Comparison of ENCODE assay signal across 12 cellular contexts in genomic region chr7:21365866-21366624, GRCh38.
DNase-seq lines count a peak whose midpoint lies in the region; ATAC-seq and TF ChIP-seq lines count a peak whose summit lies in the region.
"Had no signal": no experiment of that assay in that cellular context is flagged by ENCODE, and none has a peak within 500 bp of the region (broad histone marks: within the 10 kb centered on the region; RNA-seq: fewer than 3 reads in every experiment).

No MANE protein-coding gene starts in this region.

- no peak overlapping the region for H3K4me3 Mint-ChIP-seq in activated CD8-positive, alpha-beta T cell treated with anti-CD3 and anti-CD28 coated beads, Interleukin-2, amount 10 ng/mL, durations not matched to agents 7 days and 5 days
- H3K4me3 Mint-ChIP-seq in mesothelial cell of epicardium, result no peak overlapping the region
- H3K4me3 Mint-ChIP-seq: memory B cell had no signal

- no peak overlapping the region for H3K4me2 ChIP-seq in SK-N-SH

- no peaks in the 10 kb centered on the region for H3K9me3 ChIP-seq in SK-N-SH

- 17% methylated on average over 6 of the region's 6 CpGs for WGBS in SK-N-SH (ENCODE audit: low lambda C conversion rate)

- no peak overlapping the region for H2AFZ ChIP-seq in SK-N-SH (ENCODE audit: low read depth)

- TF ChIP-seq EP300 in SK-N-SH (IDR thresholded peaks at IDR 0.05; ENCODE audit: borderline replicate concordance in 1 of 2, low read depth in 1 of 2, low read length in 1 of 2), result no peak

- CTCF ChIA-PET in SK-N-SH (lab: Yijun Ruan, JAX), result no interaction called here
- CTCF ChIA-PET in activated CD8-positive, alpha-beta T cell treated with anti-CD3 and anti-CD28 coated beads, Interleukin-2, amount 10 ng/mL, durations not matched to agents 7 days and 5 days (lab: Charles Lee), result interaction anchor here (1.6 kb wide), 1 partner anchor 104 kb away, joined by 4 read pairs; no protein-coding TSS in a partner anchor

- H3K27ac Mint-ChIP-seq in activated CD8-positive, alpha-beta T cell treated with anti-CD3 and anti-CD28 coated beads, Interleukin-2, amount 10 ng/mL, durations not matched to agents 7 days and 5 days, result peak overlapping the region; percentile 32
- H3K27ac Mint-ChIP-seq in mesothelial cell of epicardium, result peak overlapping the region; percentile 15
- H3K27ac Mint-ChIP-seq: memory B cell had no signal

- H3K4me3 ChIP-seq in SK-N-SH (ENCODE audit: low read depth in 2 of 2, low read length in 1 of 2), result no peak overlapping the region
- H3K4me3 ChIP-seq: SK-N-MC had no signal

- no peak for TF ChIP-seq RAD21 in SK-N-SH (IDR thresholded peaks at IDR 0.05; ENCODE audit: low read length)

- H3K27me3 Mint-ChIP-seq in activated CD8-positive, alpha-beta T cell treated with anti-CD3 and anti-CD28 coated beads, Interleukin-2, amount 10 ng/mL, durations not matched to agents 7 days and 5 days (ENCODE audit: low read depth), result no peaks in the 10 kb centered on the region
- no peaks in the 10 kb centered on the region for H3K27me3 Mint-ChIP-seq in mesothelial cell of epicardium (ENCODE audit: low read depth)
- H3K27me3 Mint-ChIP-seq: memory B cell had no signal

- no peaks in the 10 kb centered on the region for H3K79me2 ChIP-seq in SK-N-SH (ENCODE audit: insufficient read depth)

- H3K9me2 ChIP-seq in SK-N-SH, result no peaks in the 10 kb centered on the region

- H3F3A ChIP-seq in SK-N-SH (replicated peaks; ENCODE audit: insufficient read depth), result no peaks in the 10 kb centered on the region

- peaks cover 48% of the 10 kb centered on the region for H3K4me1 Mint-ChIP-seq in activated CD8-positive, alpha-beta T cell treated with anti-CD3 and anti-CD28 coated beads, Interleukin-2, amount 10 ng/mL, durations not matched to agents 7 days and 5 days (ENCODE audit: low read depth)
- peaks cover 18% of the 10 kb centered on the region for H3K4me1 Mint-ChIP-seq in mesothelial cell of epicardium

- H3K36me3 ChIP-seq in SK-N-SH (replicated peaks in 1 of 2; ENCODE audit: control insufficient read depth in 1 of 2, insufficient read depth in 2 of 2, low read length in 1 of 2), result no peaks in the 10 kb centered on the region

- H3K27ac ChIP-seq in SK-N-SH (ENCODE audit: low read depth in 2 of 2, low read length in 1 of 2), result no peak overlapping the region
- H3K27ac ChIP-seq: SK-N-MC had no signal

- POLR2A ChIA-PET in SK-N-SH (lab: Yijun Ruan, JAX), result no interaction called here
- POLR2A ChIA-PET in activated CD8-positive, alpha-beta T cell treated with anti-CD3 and anti-CD28 coated beads, Interleukin-2, amount 10 ng/mL, durations not matched to agents 7 days and 5 days (lab: Charles Lee), result interaction anchor here (2.1 kb wide), 1 partner anchor 62 kb away, joined by 5 read pairs; the partner anchor contains the start of gene SP4

- H3K9ac ChIP-seq in SK-N-SH, result no peak overlapping the region

- DNase-seq in SK-N-SH, result no peak
- peak; percentile 97 for DNase-seq in NCI-H146 (lab: John Stamatoyannopoulos, UW)
- DNase-seq in activated CD8-positive, alpha-beta T cell treated with anti-CD3 and anti-CD28 coated beads, Interleukin-2, amount 10 ng/mL, durations not matched to agents 7 days and 5 days, result no peak
- DNase-seq in mesothelial cell of epicardium (ENCODE audit: low spot score in 2 of 2, unreplicated experiment in 2 of 2), result no peak
- DNase-seq in 8988T, result no peak
- DNase-seq: activated effector memory CD4-positive, alpha-beta T cell treated with anti-CD3 and anti-CD28 coated beads, Interleukin-2, amount 50 U/mL, for 16 hours had no signal

- ATAC-seq in SK-N-SH treated with all-trans-retinoic acid at 6 μM for 48 hours (no peak), HG03460 (IDR thresholded peaks at IDR 0.05; ENCODE audit: unreplicated experiment) (no peak), HG03025 (IDR thresholded peaks at IDR 0.05; ENCODE audit: low FRiP score, unreplicated experiment) (no peak)
- no peak for ATAC-seq in activated CD8-positive, alpha-beta T cell treated with anti-CD3 and anti-CD28 coated beads, Interleukin-2, amount 10 ng/mL, durations not matched to agents 7 days and 5 days
- ATAC-seq: esophagus mucosa had no signal

- no peaks in the 10 kb centered on the region; the same call in 1 of the 2 replicates for H3K27me3 ChIP-seq in SK-N-SH (ENCODE audit: insufficient read depth)

- H3K4me1 ChIP-seq in SK-N-SH (ENCODE audit: control insufficient read depth in 1 of 2, insufficient read depth in 2 of 2, low read depth in 1 of 2, low read length in 1 of 2), result no peaks in the 10 kb centered on the region

- no peak for TF ChIP-seq CTCF in SK-N-SH (IDR thresholded peaks at IDR 0.05)
- no peak for TF ChIP-seq CTCF in mesothelial cell of epicardium (IDR thresholded peaks at IDR 0.05; ENCODE audit: unreplicated experiment)

- H3K36me3 Mint-ChIP-seq in activated CD8-positive, alpha-beta T cell treated with anti-CD3 and anti-CD28 coated beads, Interleukin-2, amount 10 ng/mL, durations not matched to agents 7 days and 5 days (ENCODE audit: low read depth), result peaks cover 30% of the 10 kb centered on the region
- H3K36me3 Mint-ChIP-seq in mesothelial cell of epicardium, result no peaks in the 10 kb centered on the region
- H3K36me3 Mint-ChIP-seq: memory B cell had no signal

- no peaks in the 10 kb centered on the region for H4K20me1 ChIP-seq in SK-N-SH (ENCODE audit: insufficient read depth)

- H3K9me3 Mint-ChIP-seq in activated CD8-positive, alpha-beta T cell treated with anti-CD3 and anti-CD28 coated beads, Interleukin-2, amount 10 ng/mL, durations not matched to agents 7 days and 5 days (ENCODE audit: insufficient read depth), result peaks cover 29% of the 10 kb centered on the region
- peaks cover 7% of the 10 kb centered on the region for H3K9me3 Mint-ChIP-seq in mesothelial cell of epicardium
- H3K9me3 Mint-ChIP-seq: memory B cell had no signal

TF ChIP-seq in SK-N-SH, 30 proteins besides CTCF, POLR2A, EP300 and RAD21:
- TF ChIP-seq JUND (IDR thresholded peaks at IDR 0.05), result peak; percentile 27; the same call in 1 of the 2 replicates
- no peak for TF ChIP-seq TEAD4 (IDR thresholded peaks at IDR 0.05; ENCODE audit: borderline replicate concordance, insufficient read depth)
- peak; percentile 22; the same call in 1 of the 2 replicates for TF ChIP-seq FOSL2 (IDR thresholded peaks at IDR 0.05; ENCODE audit: borderline replicate concordance, low read depth)

TF ChIP-seq in SK-N-SH treated with all-trans-retinoic acid at 6 μM for 48 hours, 23 proteins besides CTCF, POLR2A, EP300 and RAD21:
- TF ChIP-seq CSDC2 (CRISPR knock-in tag; IDR thresholded peaks at IDR 0.05) (no peak), ZNF8 (CRISPR knock-in tag; IDR thresholded peaks at IDR 0.05) (no peak), ESRRG (CRISPR knock-in tag; IDR thresholded peaks at IDR 0.05) (no peak), TSHZ2 (CRISPR knock-in tag; IDR thresholded peaks at IDR 0.05) (no peak), OSR1 (CRISPR knock-in tag; IDR thresholded peaks at IDR 0.05) (no peak), RARB (CRISPR knock-in tag; IDR thresholded peaks at IDR 0.05) (no peak), BACH2 (CRISPR knock-in tag; IDR thresholded peaks at IDR 0.05; ENCODE audit: borderline replicate concordance) (no peak)
